Comparison of ENCODE assay signal across 13 cellular contexts in genomic region chr10:131310904-131311660, GRCh38. TPM values are rescaled to one million over a fixed set of nuclear protein-coding genes. Genes with fewer than 3 reads are reported as not detected.
DNase-seq lines count a peak whose midpoint lies in the region; ATAC-seq and TF ChIP-seq lines count a peak whose summit lies in the region.
"Had no signal": no experiment of that assay in that cellular context is flagged by ENCODE, and none has a peak within 500 bp of the region (broad histone marks: within the 10 kb centered on the region; RNA-seq: fewer than 3 reads in every experiment).

No MANE protein-coding gene starts in this region.

- H3K36me3 ChIP-seq in Karpas-422 (ENCODE audit: insufficient read depth, low read length) = no peaks in the 10 kb centered on the region
- H3K36me3 ChIP-seq: SJCRH30 had no signal

- ATAC-seq in WTC11 = no peak
- ATAC-seq in stimulated activated naive CD8-positive, alpha-beta T cell treated with anti-CD3 and anti-CD28 coated beads, Interleukin-15, Interleukin-2, amounts not matched to agents 100 U/mL and 50 U/mL, for 24 hours = peak; percentile 12
- ATAC-seq in HG03520 (IDR thresholded peaks at IDR 0.05; ENCODE audit: unreplicated experiment) = no peak

- H3K27me3 Mint-ChIP-seq in activated T-cell treated with anti-CD3 and anti-CD28 coated beads, Interleukin-2, amount 50 U/mL, for 24 hours = peaks cover 72% of the 10 kb centered on the region
- peaks cover 14% of the 10 kb centered on the region for H3K27me3 Mint-ChIP-seq in WTC11 (ENCODE audit: low read depth)

- H3K4me2 ChIP-seq in Karpas-422 (ENCODE audit: low read depth, low read length, poor library complexity, severe bottlenecking) = no peak overlapping the region

- no peaks in the 10 kb centered on the region for H3K9me3 Mint-ChIP-seq in activated T-cell treated with anti-CD3 and anti-CD28 coated beads, Interleukin-2, amount 50 U/mL, for 24 hours
- peaks cover 48% of the 10 kb centered on the region for H3K9me3 Mint-ChIP-seq in WTC11

- H3K9ac ChIP-seq in Karpas-422 (ENCODE audit: low read length) = no peak overlapping the region

- no peaks in the 10 kb centered on the region for H3K79me2 ChIP-seq in Karpas-422 (ENCODE audit: low read length)

- no peaks in the 10 kb centered on the region for H3K9me3 ChIP-seq in Karpas-422 (ENCODE audit: low read length)
- H3K9me3 ChIP-seq: SJCRH30 had no signal

- no peaks in the 10 kb centered on the region for H3K36me3 Mint-ChIP-seq in activated T-cell treated with anti-CD3 and anti-CD28 coated beads, Interleukin-2, amount 50 U/mL, for 24 hours (ENCODE audit: low read depth)
- peaks cover 44% of the 10 kb centered on the region for H3K36me3 Mint-ChIP-seq in WTC11

- no peaks in the 10 kb centered on the region for H3K9me2 ChIP-seq in Karpas-422 (replicated peaks; ENCODE audit: insufficient read depth, low read length)

- DNase-seq in activated T-cell treated with anti-CD3 and anti-CD28 coated beads, Interleukin-2, amount 50 U/mL, for 24 hours = no peak
- no peak for DNase-seq in activated T-cell treated with anti-CD3 and anti-CD28 coated beads, Interleukin-2, amount 50 U/mL, for 48 hours
- no peak for DNase-seq in WTC11 (ENCODE audit: low spot score)
- peak; percentile 77 for DNase-seq in islet precursor cell
- no peak for DNase-seq in stimulated activated naive CD8-positive, alpha-beta T cell treated with anti-CD3 and anti-CD28 coated beads, Interleukin-15, Interleukin-2, amounts not matched to agents 100 U/mL and 50 U/mL, for 24 hours
- DNase-seq in Karpas-422 = no peak
- DNase-seq in activated CD4-positive, alpha-beta T cell treated with anti-CD3 and anti-CD28 coated beads for 4 hours = no peak
- DNase-seq: activated CD4-positive, CD25-positive, alpha-beta regulatory T cell treated with anti-CD3 and anti-CD28 coated beads, Interleukin-2, amount 50 U/mL, for 72 hours; activated naive CD4-positive, alpha-beta T cell treated with anti-CD3 and anti-CD28 coated beads, Interleukin-2, amount 50 U/mL, for 16 hours; head of caudate nucleus; SJCRH30; stimulated activated naive CD4-positive, alpha-beta T cell treated with Interleukin-2 at 50 U/mL for 16 hours had no signal

- H3K4me1 Mint-ChIP-seq in activated T-cell treated with anti-CD3 and anti-CD28 coated beads, Interleukin-2, amount 50 U/mL, for 24 hours (ENCODE audit: low read depth) = peaks cover 5% of the 10 kb centered on the region
- peaks cover 3% of the 10 kb centered on the region; the same call in 1 of the 2 replicates for H3K4me1 Mint-ChIP-seq in WTC11

- no peaks in the 10 kb centered on the region for H3K27me3 ChIP-seq in Karpas-422 (ENCODE audit: low read length)
- H3K27me3 ChIP-seq: SJCRH30 had no signal

- no peak for TF ChIP-seq CTCF in WTC11 (IDR thresholded peaks at IDR 0.05)

- POLR2A ChIA-PET in WTC11 (lab: Charles Lee) = no interaction called here

- H3K4me1 ChIP-seq in Karpas-422 (ENCODE audit: low read length) = no peaks in the 10 kb centered on the region
- H3K4me1 ChIP-seq: SJCRH30 had no signal

- no peak overlapping the region for H2AFZ ChIP-seq in Karpas-422 (ENCODE audit: low read length)

- H3K27ac ChIP-seq in Karpas-422 (ENCODE audit: low read length) = no peak overlapping the region
- H3K27ac ChIP-seq: SJCRH30 had no signal

- peak overlapping the region; percentile 58 for H3K4me3 Mint-ChIP-seq in activated T-cell treated with anti-CD3 and anti-CD28 coated beads, Interleukin-2, amount 50 U/mL, for 24 hours
- H3K4me3 Mint-ChIP-seq in WTC11 = peak overlapping the region; percentile 60

- H3K27ac Mint-ChIP-seq in activated T-cell treated with anti-CD3 and anti-CD28 coated beads, Interleukin-2, amount 50 U/mL, for 24 hours = no peak overlapping the region
- H3K27ac Mint-ChIP-seq in WTC11 = no peak overlapping the region

- no peak overlapping the region for H3K4me3 ChIP-seq in Karpas-422 (ENCODE audit: low read length)
- H3K4me3 ChIP-seq: SJCRH30 had no signal

- CTCF ChIA-PET in WTC11 (lab: Charles Lee) = interaction anchor here (0.6 kb wide), 1 partner anchor 569 kb away, joined by 4 read pairs; no protein-coding TSS in a partner anchor

- H4K20me1 ChIP-seq in Karpas-422 (ENCODE audit: insufficient read depth, low read depth, low read length) = no peaks in the 10 kb centered on the region

TF ChIP-seq in WTC11, 78 proteins besides CTCF, POLR2A, EP300 and RAD21:
- TF ChIP-seq ZNF263 (CRISPR knock-in tag; IDR thresholded peaks at IDR 0.05; ENCODE audit: low read depth) (peak; percentile 57; the same call in 1 of the 2 replicates), MYBL2 (CRISPR knock-in tag; IDR thresholded peaks at IDR 0.05) (no peak), ZBTB21 (CRISPR knock-in tag; IDR thresholded peaks at IDR 0.05; ENCODE audit: borderline replicate concordance) (no peak), AFF4 (CRISPR knock-in tag; IDR thresholded peaks at IDR 0.05; ENCODE audit: borderline replicate concordance) (no peak), GRHL2 (CRISPR knock-in tag; IDR thresholded peaks at IDR 0.05; ENCODE audit: insufficient replicate concordance, severe bottlenecking) (no peak), E2F4 (CRISPR knock-in tag; IDR thresholded peaks at IDR 0.05; ENCODE audit: borderline replicate concordance, low read depth) (no peak)

RNA-seq across cellular contexts. Expression of gene TCERG1L, which starts 0.4 kb away (rescaled TPM):
- 1.5 to 2.1 TPM (median 1.5 TPM) in 3 replicates for total RNA-seq in WTC11 (2021)
- not detected in 2 replicates for total RNA-seq in Karpas-422 (2014; rRNA removed; shearing (Covaris generic); ENCODE audit: low replicate concordance)
- total RNA-seq: SJCRH30 had no signal
